In the genomic region with DNA sequence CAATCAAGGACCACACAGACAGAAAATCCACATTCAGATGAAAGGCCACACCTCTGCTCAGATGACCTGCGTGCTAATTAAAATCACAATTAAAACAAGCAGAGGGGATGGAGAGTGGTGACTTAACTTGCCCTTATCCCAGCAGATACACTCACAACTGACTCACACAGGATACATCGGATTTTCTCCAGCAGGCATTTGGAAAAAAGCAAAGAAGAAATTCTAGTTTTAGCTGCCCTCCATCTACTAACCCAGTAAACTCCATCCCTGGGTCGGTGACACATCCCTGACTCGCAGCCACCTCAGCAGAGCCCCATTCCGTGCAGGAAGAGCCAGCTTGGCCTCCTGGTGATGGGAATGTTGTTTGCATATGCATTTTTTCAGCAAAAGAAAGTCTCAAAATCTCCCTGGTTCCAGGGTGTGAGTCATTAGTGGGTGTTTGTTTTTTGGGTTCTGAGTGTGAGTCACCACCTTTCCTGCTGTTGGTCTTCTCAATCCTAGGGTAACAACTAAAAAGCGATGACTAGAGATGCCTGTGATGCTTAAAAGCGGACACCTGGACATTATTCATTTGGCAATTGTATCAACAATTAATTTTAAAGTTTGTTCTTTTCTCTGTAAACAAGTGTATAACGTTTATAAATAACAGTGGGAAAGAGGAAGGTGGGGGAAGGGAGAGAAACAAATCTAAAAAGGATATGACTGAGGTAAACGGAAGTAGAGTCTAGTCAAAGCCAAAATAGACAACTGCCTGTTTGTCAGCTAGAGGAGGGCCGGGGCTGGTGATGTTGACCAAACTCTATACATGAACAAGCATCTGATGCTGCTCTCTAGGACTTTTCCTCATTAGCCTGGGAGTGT, we compare ENCODE assay signal across 8 cellular contexts. TPM values are rescaled to one million over a fixed set of nuclear protein-coding genes. Genes with fewer than 3 reads are reported as not detected.
DNase-seq lines count a peak whose midpoint lies in the region; ATAC-seq, FAIRE-seq and TF ChIP-seq lines count a peak whose summit lies in the region.

No MANE protein-coding gene starts in this region.

- TF ChIP-seq CTCF in heart right ventricle (IDR thresholded peaks at IDR 0.05) (peak in 3 of 9 donors; percentile 8 to 26 (median 10)), GM13977 (IDR thresholded peaks at IDR 0.05; ENCODE audit: extremely low read depth, insufficient read depth, missing control alignments) (no peak)

- in situ Hi-C loops in GM13977 (cut with MboI; ENCODE audit: low pct_unique_long_range_greater_than_20kb, low sequenced_read_pairs, unreplicated experiment) = no loop called here

- no peaks in the 10 kb centered on the region for H3K36me3 ChIP-seq in H7 (replicated peaks; ENCODE audit: control insufficient read depth, insufficient read depth, low read length)
- no peaks in the 10 kb centered on the region for H3K36me3 ChIP-seq in heart right ventricle

- DNase-seq in GM03348 (ENCODE audit: low spot score) (peak; percentile 89), H7 (peak; percentile 63), NCI-H69 (lab: John Stamatoyannopoulos, UW) (peak; percentile 53), heart right ventricle (peak; percentile 23 to 40), pulmonary artery endothelial cell (ENCODE audit: low read depth, low spot score) (peak; percentile 89), GM19239 (ENCODE audit: insufficient read length, low spot score) (no peak), GM13977 (ENCODE audit: low spot score) (no peak)

- intact Hi-C loops in heart right ventricle (cut with DNase I) = no loop called here

- H3K4me3 ChIP-seq in H7 (ENCODE audit: insufficient read depth, low read depth, low read length) (no peak overlapping the region), heart right ventricle (no peak overlapping the region)

- H3K27ac ChIP-seq in heart right ventricle = peak overlapping the region in 8 of 10 donors; percentile 17 to 88 (median 54)

- no peak overlapping the region for H3K4me3 Mint-ChIP-seq in activated naive CD8-positive, alpha-beta T cell

- no peaks in the 10 kb centered on the region for H3K36me3 Mint-ChIP-seq in activated naive CD8-positive, alpha-beta T cell

- FAIRE-seq in GM19239 (lab: Jason Lieb, UNC) = no peak

- 33 to 36% methylated on average over 10 of the region's 10 CpGs for WGBS in heart right ventricle, 2 donors

- H3K4me1 Mint-ChIP-seq in activated naive CD8-positive, alpha-beta T cell (ENCODE audit: low read depth) = peaks cover 11% of the 10 kb centered on the region

- no peaks in the 10 kb centered on the region for H3K9me3 Mint-ChIP-seq in activated naive CD8-positive, alpha-beta T cell (ENCODE audit: low read depth)

- no peaks in the 10 kb centered on the region for H3K9me3 ChIP-seq in heart right ventricle

- H3K27ac Mint-ChIP-seq in activated naive CD8-positive, alpha-beta T cell = peak overlapping the region; percentile 4

- peaks cover 0 to 38% (median 10%) of the 10 kb centered on the region in 9 donors for H3K4me1 ChIP-seq in heart right ventricle

- H3K27me3 ChIP-seq in H7 (ENCODE audit: control insufficient read depth, insufficient read depth, low read length) (no peaks in the 10 kb centered on the region), heart right ventricle (no peaks in the 10 kb centered on the region)

- H3K27me3 Mint-ChIP-seq in activated naive CD8-positive, alpha-beta T cell = no peaks in the 10 kb centered on the region

- ATAC-seq in heart right ventricle = peak; percentile 46 to 90 (median 72)

RNA-seq across cellular contexts. Expression of gene SLC4A7, which starts 49.8 kb away (rescaled TPM):
- 61.1 and 112 TPM in 2 replicates for total RNA-seq in H7 (2014; rRNA removed; shearing (Covaris generic))
- total RNA-seq in heart right ventricle (10 to 100 TPM in 8 of 10 donors, 1 to 10 TPM in 2; 8.0 to 18.7 (median 13.1) TPM), pulmonary artery endothelial cell (102 and 159 TPM in 2 replicates)
- polyA plus RNA-seq in heart right ventricle = 1 to 10 TPM; 3.0 to 3.3 TPM

Comparison
In these comparisons a context has a peak if more than half of its experiments do, and no peak if none do; other contexts are left out.
1. DNase-seq: peak in GM03348 (single experiment), H7 (single experiment), NCI-H69 (single experiment), heart right ventricle (2 of 2) and pulmonary artery endothelial cell (single experiment); none in GM19239 (single experiment) and GM13977 (single experiment).